In genomic region chr14:58166005-58166983, GRCh38 we compare ENCODE assay signal across 8 cellular contexts. TPM values are rescaled to one million over a fixed set of nuclear protein-coding genes. Genes with fewer than 3 reads are reported as not detected.
DNase-seq lines count a peak whose midpoint lies in the region; ATAC-seq and TF ChIP-seq lines count a peak whose summit lies in the region.

No MANE protein-coding gene starts in this region.

- no peak overlapping the region for H2BK12ac ChIP-seq in trophoblast cell (ENCODE audit: low read length)

- H2AFZ ChIP-seq in trophoblast cell (ENCODE audit: insufficient read depth, low read length, poor library complexity) = no peak overlapping the region

- no peaks in the 10 kb centered on the region for H3K27me3 ChIP-seq in AG04450 (ENCODE audit: control insufficient read depth, insufficient read depth, low read length)
- H3K27me3 ChIP-seq in trophoblast cell (ENCODE audit: insufficient read depth, low read length) = no peaks in the 10 kb centered on the region

- no peak overlapping the region for H3K4me2 ChIP-seq in trophoblast cell (ENCODE audit: low read length)

- peak; percentile 48 for DNase-seq in AG04450 (ENCODE audit: low read depth, low spot score)
- peak; percentile 30 for DNase-seq in NCI-H1048 (lab: John Stamatoyannopoulos, UW)
- DNase-seq in SK-MEL-5 (ENCODE audit: low read depth, low spot score) = peak; percentile 82
- DNase-seq in activated gamma-delta T cell treated with Interleukin-2 at 50 U/mL for 16 hours = peak; percentile 74
- peak; percentile 57 for DNase-seq in germinal center (ENCODE audit: low spot score)
- peak; percentile 72 to 91 for DNase-seq in trophoblast cell
- peak; percentile 82 for DNase-seq in type B pancreatic cell (ENCODE audit: extremely low spot score, unreplicated experiment)

- TF ChIP-seq CTCF in AG04450 (IDR thresholded peaks at IDR 0.05; ENCODE audit: low read depth, low read length) (peak; percentile 93), type B pancreatic cell (conservative IDR thresholded peaks at IDR 0.05) (peak; percentile 96)

- no peak overlapping the region for H3K9ac ChIP-seq in trophoblast cell (ENCODE audit: low read length)

- H4K91ac ChIP-seq in trophoblast cell (ENCODE audit: low read depth, low read length) = no peak overlapping the region

- CTCF ChIA-PET in AG04450 (lab: Charles Lee) = interaction anchor here (0.6 to 7.7 kb wide), 8 partner anchors 10 to 676 kb away, joined by 3 to 92 read pairs (median 3); no protein-coding TSS in a partner anchor

- H4K8ac ChIP-seq in trophoblast cell (ENCODE audit: low read depth, low read length) = no peak overlapping the region

- no peak overlapping the region for H2BK120ac ChIP-seq in trophoblast cell (ENCODE audit: insufficient read depth, low read length, poor library complexity)

- no peak overlapping the region for H4K12ac ChIP-seq in trophoblast cell (ENCODE audit: low read depth, low read length)

- in situ Hi-C loops in SK-MEL-5 (cut with HindIII; ENCODE audit: low pct_unique_long_range_greater_than_20kb, low sequenced_read_pairs) = no loop called here

- no peak overlapping the region for H3K14ac ChIP-seq in trophoblast cell (ENCODE audit: low read length)

- no peaks in the 10 kb centered on the region for H3K79me1 ChIP-seq in trophoblast cell (ENCODE audit: low read length)

- no peaks in the 10 kb centered on the region for H3K79me2 ChIP-seq in trophoblast cell (ENCODE audit: control insufficient read depth, insufficient read depth, low read length, poor library complexity)

- no peak overlapping the region for H2BK5ac ChIP-seq in trophoblast cell (ENCODE audit: low read depth, low read length, poor library complexity)

- H3K36me3 ChIP-seq in trophoblast cell (ENCODE audit: control insufficient read depth in 1 of 2, insufficient read depth in 2 of 2, low read length in 2 of 2) = no peaks in the 10 kb centered on the region

- H3K23ac ChIP-seq in trophoblast cell (ENCODE audit: low read length) = no peak overlapping the region

- no peak overlapping the region for H3K4ac ChIP-seq in trophoblast cell (ENCODE audit: low read depth, low read length)

- H3K27ac ChIP-seq in AG04450 (ENCODE audit: low read depth, low read length) (no peak overlapping the region), trophoblast cell (ENCODE audit: low read depth, low read length) (no peak overlapping the region)

- peaks cover 3% of the 10 kb centered on the region for H3K27me3 Mint-ChIP-seq in type B pancreatic cell

- H3K4me1 ChIP-seq in trophoblast cell (ENCODE audit: control insufficient read depth in 1 of 2, insufficient read depth in 2 of 2, low read length in 2 of 2) = no peaks in the 10 kb centered on the region

- H3K9me3 Mint-ChIP-seq in type B pancreatic cell = no peaks in the 10 kb centered on the region

- WGBS in trophoblast cell (ENCODE audit: extremely low coverage, insufficient coverage, insufficient read length) = no CpG with 5 or more reads among the region's 10 CpGs

- peaks cover 8% of the 10 kb centered on the region for H3K4me1 Mint-ChIP-seq in type B pancreatic cell (ENCODE audit: unreplicated experiment)

- H2AK5ac ChIP-seq in trophoblast cell (ENCODE audit: low read length) = no peak overlapping the region

- no peak overlapping the region for H3K27ac Mint-ChIP-seq in type B pancreatic cell

- no peaks in the 10 kb centered on the region for H3K36me3 Mint-ChIP-seq in type B pancreatic cell

- no peak overlapping the region for H3K18ac ChIP-seq in trophoblast cell (ENCODE audit: low read length)

- no peak overlapping the region for H3K4me3 Mint-ChIP-seq in type B pancreatic cell

- peak; percentile 46 for ATAC-seq in GM19043 (IDR thresholded peaks at IDR 0.05; ENCODE audit: low read depth, unreplicated experiment)

- H3K4me3 ChIP-seq in AG04450 (ENCODE audit: low read depth, low read length) = no peak overlapping the region
- H3K4me3 ChIP-seq in trophoblast cell (ENCODE audit: low read depth, low read length) = no peak overlapping the region

- POLR2A ChIA-PET in AG04450 (lab: Yijun Ruan, JAX) = no interaction called here

- H3K9me3 ChIP-seq in AG04450 (ENCODE audit: control insufficient read depth, insufficient read depth, low read length) = no peaks in the 10 kb centered on the region
- no peaks in the 10 kb centered on the region for H3K9me3 ChIP-seq in trophoblast cell (ENCODE audit: insufficient read depth, low read depth, low read length)

RNA-seq across cellular contexts. Expression of gene ARMH4, which starts 14.3 kb away (rescaled TPM):
- 5.7 and 6.4 TPM in 2 replicates for polyA plus RNA-seq in AG04450 (2011; rRNA removed)
- polyA minus RNA-seq in AG04450 (2011; rRNA and poly(A)+ RNA removed) = 47.3 and 53.0 TPM in 2 replicates
- total RNA-seq in SK-MEL-5 (2014; rRNA removed; shearing (Covaris generic)) = 2.9 and 3.1 TPM in 2 replicates
- polyA plus RNA-seq in SK-MEL-5 (2015; cell fraction: cytosol; rRNA removed) = 5.9 and 7.3 TPM in 2 replicates
- 0.39 and 4.2 TPM in 2 replicates for polyA plus RNA-seq in SK-MEL-5 (2015; cell fraction: nucleus; rRNA removed)
- 3.8 and 4.1 TPM in 2 replicates for polyA plus RNA-seq in trophoblast cell (2013)
- total RNA-seq in type B pancreatic cell (ENCODE audit: low replicate concordance) = 7.5 and 22.0 TPM in 2 replicates

RNA-seq across cellular contexts. Expression of gene ACTR10, which starts 33.7 kb away (rescaled TPM):
- 99.9 and 142 TPM in 2 replicates for polyA plus RNA-seq in AG04450 (2011; rRNA removed)
- polyA minus RNA-seq in AG04450 (2011; rRNA and poly(A)+ RNA removed) = 16.8 and 26.5 TPM in 2 replicates
- total RNA-seq in SK-MEL-5 (2014; rRNA removed; shearing (Covaris generic)) = 72.9 and 79.4 TPM in 2 replicates
- 50.2 and 69.7 TPM in 2 replicates for polyA plus RNA-seq in SK-MEL-5 (2015; cell fraction: cytosol; rRNA removed)
- 32.6 and 39.7 TPM in 2 replicates for polyA plus RNA-seq in SK-MEL-5 (2015; cell fraction: nucleus; rRNA removed)
- 40.0 and 40.1 TPM in 2 replicates for polyA plus RNA-seq in trophoblast cell (2013)
- total RNA-seq in type B pancreatic cell (ENCODE audit: low replicate concordance) = 61.7 and 67.3 TPM in 2 replicates

Comparison
In these comparisons a context has a peak if more than half of its experiments do, and no peak if none do; other contexts are left out.
1. DNase-seq: peak in every context shown above with its lines; median percentile 82 in SK-MEL-5; 82 in type B pancreatic cell; 82 in trophoblast cell; 74 in activated gamma-delta T cell treated with Interleukin-2 at 50 U/mL for 16 hours; 57 in germinal center; 48 in AG04450; 30 in NCI-H1048.